1 cellular context compared by ENCODE assay signal in genomic region chr2:207825958-207826330, GRCh38.
TF ChIP-seq lines count a peak whose summit lies in the region.

No MANE protein-coding gene starts in this region.

TF ChIP-seq in H1, 55 proteins besides CTCF, POLR2A, EP300 and RAD21 (continued from another document):
- no peak for TF ChIP-seq SIN3A (conservative IDR thresholded peaks at IDR 0.05 in 1 of 2, IDR thresholded peaks at IDR 0.05 in 1 of 2; ENCODE audit: low read depth in 1 of 2, low read length in 2 of 2)
- no peak for TF ChIP-seq FOSL1 (IDR thresholded peaks at IDR 0.05; ENCODE audit: insufficient read depth, low read depth, low read length)
- TF ChIP-seq NRF1 (IDR thresholded peaks at IDR 0.05; ENCODE audit: low read depth, low read length), result no peak
- TF ChIP-seq SP2 (IDR thresholded peaks at IDR 0.05; ENCODE audit: low read length), result no peak
- TF ChIP-seq ATF3 (IDR thresholded peaks at IDR 0.05; ENCODE audit: insufficient read depth, low read depth, low read length), result no peak
- TF ChIP-seq EGR1 (IDR thresholded peaks at IDR 0.05; ENCODE audit: borderline replicate concordance, low read depth, low read length), result no peak
- TF ChIP-seq BACH1 (IDR thresholded peaks at IDR 0.05; ENCODE audit: low read length), result no peak
- no peak for TF ChIP-seq JUN (IDR thresholded peaks at IDR 0.05; ENCODE audit: low read depth, low read length)
- no peak for TF ChIP-seq EZH2 (IDR thresholded peaks at IDR 0.05; ENCODE audit: low read depth, low read length, severe bottlenecking)
- TF ChIP-seq PHF8 (conservative IDR thresholded peaks at IDR 0.05; ENCODE audit: low read depth, low read length), result no peak
- TF ChIP-seq HDAC2 (IDR thresholded peaks at IDR 0.05; ENCODE audit: borderline replicate concordance in 1 of 2, low read depth in 2 of 2, low read length in 2 of 2), result no peak
- no peak for TF ChIP-seq NANOG (IDR thresholded peaks at IDR 0.05; ENCODE audit: insufficient read depth, low read depth, low read length, poor library complexity, severe bottlenecking)
- TF ChIP-seq TCF12 (IDR thresholded peaks at IDR 0.05; ENCODE audit: low read depth, low read length), result no peak
- no peak for TF ChIP-seq TAF7 (optimal IDR thresholded peaks at IDR 0.05; ENCODE audit: borderline replicate concordance, low read depth, low read length)
- no peak for TF ChIP-seq MAFK (IDR thresholded peaks at IDR 0.05; ENCODE audit: low read depth, low read length)
- TF ChIP-seq SP1 (IDR thresholded peaks at IDR 0.05; ENCODE audit: low read depth, low read length), result no peak
- no peak for TF ChIP-seq JUND (IDR thresholded peaks at IDR 0.05; ENCODE audit: low read length)
